ENCODE assay signal across 28 cellular contexts in genomic region chr2:8054070-8054469, GRCh38.
"Had no signal": no experiment of that assay in that cellular context is flagged by ENCODE, and none has a peak within 500 bp of the region (broad histone marks: within the 10 kb centered on the region; RNA-seq: fewer than 3 reads in every experiment).

No MANE protein-coding gene starts in this region.

- H3K4me1 Mint-ChIP-seq: endodermal cell had no signal

- H3K4me3 Mint-ChIP-seq: dendritic cell treated with granulocyte-macrophage colony-stimulating factor and Interleukin-4, amounts not matched to agents 40 ng/mL and 50 ng/mL, for 4 days; effector memory CD8-positive, alpha-beta T cell; endodermal cell had no signal

- FAIRE-seq: colon, endometrium, endothelial cell of umbilical vein, frontal cortex had no signal

- H3K9me3 Mint-ChIP-seq: effector memory CD8-positive, alpha-beta T cell had no signal

- DNase-seq: colonic mucosa; cortex of kidney; dermis blood vessel endothelial cell; dorsolateral prefrontal cortex; effector CD4-positive, alpha-beta T cell; effector CD8-positive, alpha-beta T cell; effector memory CD4-positive, alpha-beta T cell; effector memory CD8-positive, alpha-beta T cell; endodermal cell; erythroblast; esophagus squamous epithelium; foreskin fibroblast; foreskin keratinocyte; foreskin melanocyte; gastrocnemius medialis; glutamatergic neuron; head of caudate nucleus; heart left ventricle; heart right ventricle had no signal

- H3K27ac ChIP-seq: colonic mucosa, coronary artery, dorsolateral prefrontal cortex, epithelial cell of prostate, esophagus squamous epithelium, foreskin keratinocyte, gastrocnemius medialis, gastroesophageal sphincter, heart left ventricle, heart right ventricle had no signal

- H3K4me1 ChIP-seq: colonic mucosa, foreskin keratinocyte, gastrocnemius medialis, gastroesophageal sphincter had no signal

- H3K27me3 Mint-ChIP-seq: dendritic cell treated with granulocyte-macrophage colony-stimulating factor and Interleukin-4, amounts not matched to agents 40 ng/mL and 50 ng/mL, for 4 days; effector memory CD8-positive, alpha-beta T cell had no signal

- H3K36me3 ChIP-seq: colonic mucosa, esophagus squamous epithelium, gastrocnemius medialis, gastroesophageal sphincter, heart left ventricle, heart right ventricle had no signal

- H3K4me3 ChIP-seq: colonic mucosa, coronary artery, dorsolateral prefrontal cortex, esophagus squamous epithelium, gastrocnemius medialis, gastroesophageal sphincter, heart left ventricle, heart right ventricle had no signal

- H3K9me3 ChIP-seq: colonic mucosa, gastrocnemius medialis, gastroesophageal sphincter had no signal

- ATAC-seq: effector memory CD8-positive, alpha-beta T cell; esophagus mucosa; foreskin keratinocyte; gastrocnemius medialis; gastroesophageal sphincter; heart left ventricle; heart right ventricle had no signal

- H3K27me3 ChIP-seq: colonic mucosa, dorsolateral prefrontal cortex, esophagus squamous epithelium, foreskin keratinocyte, gastrocnemius medialis, gastroesophageal sphincter, heart left ventricle, heart right ventricle had no signal

- H3K27ac Mint-ChIP-seq: dendritic cell treated with granulocyte-macrophage colony-stimulating factor and Interleukin-4, amounts not matched to agents 40 ng/mL and 50 ng/mL, for 4 days; effector memory CD8-positive, alpha-beta T cell; endodermal cell had no signal
